ENCODE assay signal across 10 cellular contexts in genomic region chr1:15627343-15627988, GRCh38. TPM values are rescaled to one million over a fixed set of nuclear protein-coding genes. Genes with fewer than 3 reads are reported as not detected.
DNase-seq lines count a peak whose midpoint lies in the region; ATAC-seq, FAIRE-seq and TF ChIP-seq lines count a peak whose summit lies in the region.
"Had no signal": no experiment of that assay in that cellular context is flagged by ENCODE, and none has a peak within 500 bp of the region (broad histone marks: within the 10 kb centered on the region; RNA-seq: fewer than 3 reads in every experiment).

No MANE protein-coding gene starts in this region.

- peak; percentile 76 for ATAC-seq in GM19351 (IDR thresholded peaks at IDR 0.05; ENCODE audit: unreplicated experiment)
- ATAC-seq in HG03159 (IDR thresholded peaks at IDR 0.05; ENCODE audit: unreplicated experiment): peak; percentile 89

- no peak for FAIRE-seq in RCC 7860 (lab: Jason Lieb, UNC)
- FAIRE-seq in H54 (lab: Jason Lieb, UNC): no peak

- H3K4me3 ChIP-seq in dorsolateral prefrontal cortex: peak overlapping the region in 1 of 59 donors; percentile 6

- peak overlapping the region in 54 of 59 donors; percentile 10 to 80 (median 60) for H3K27ac ChIP-seq in dorsolateral prefrontal cortex

- H3K27me3 ChIP-seq in dorsolateral prefrontal cortex: no peaks in the 10 kb centered on the region

- DNase-seq in AG08396 (ENCODE audit: low spot score) (peak; percentile 10), dorsolateral prefrontal cortex (no peak), NCI-H187 treated with DMSO at 0.1 percent for 48 hours (lab: John Stamatoyannopoulos, UW) (no peak), RCC 7860 (ENCODE audit: low spot score) (no peak), NCI-H1436 treated with DMSO at 0.1 percent for 48 hours (lab: John Stamatoyannopoulos, UW) (no peak), H54 (ENCODE audit: insufficient read length, low spot score) (no peak)
- DNase-seq: NCI-H446; stimulated activated naive CD4-positive, alpha-beta T cell treated with Interleukin-2 at 50 U/mL for 16 hours had no signal

- intact Hi-C loops in dorsolateral prefrontal cortex (cut with DNase I): no loop called here

- no peak for TF ChIP-seq POLR2A in H54 (IDR thresholded peaks at IDR 0.05; ENCODE audit: low read depth, low read length)

- TF ChIP-seq CTCF in dorsolateral prefrontal cortex (IDR thresholded peaks at IDR 0.05 in 54 of 56, conservative IDR thresholded peaks at IDR 0.05 in 2 of 56; ENCODE audit: low read depth in 1 of 56, partially characterized antibody in 56 of 56): no peak

RNA-seq across cellular contexts. Expression of gene DDI2, which starts 10.2 kb away (rescaled TPM):
- 10 to 100 TPM; 28.6 to 49.9 (median 38.4) TPM for total RNA-seq in dorsolateral prefrontal cortex

RNA-seq across cellular contexts. Expression of gene AGMAT, which starts 42.6 kb away (rescaled TPM):
- total RNA-seq in dorsolateral prefrontal cortex: 1 to 10 TPM in 118 of 120 experiments, under 1 TPM in 2; 0.35 to 5.1 (median 2.9) TPM

RNA-seq across cellular contexts. Expression of gene PLEKHM2, which starts 56.7 kb away (rescaled TPM):
- total RNA-seq in dorsolateral prefrontal cortex: 100 to 1,000 TPM; 128 to 550 (median 209) TPM
